9 cellular contexts compared by ENCODE assay signal in the genomic region with DNA sequence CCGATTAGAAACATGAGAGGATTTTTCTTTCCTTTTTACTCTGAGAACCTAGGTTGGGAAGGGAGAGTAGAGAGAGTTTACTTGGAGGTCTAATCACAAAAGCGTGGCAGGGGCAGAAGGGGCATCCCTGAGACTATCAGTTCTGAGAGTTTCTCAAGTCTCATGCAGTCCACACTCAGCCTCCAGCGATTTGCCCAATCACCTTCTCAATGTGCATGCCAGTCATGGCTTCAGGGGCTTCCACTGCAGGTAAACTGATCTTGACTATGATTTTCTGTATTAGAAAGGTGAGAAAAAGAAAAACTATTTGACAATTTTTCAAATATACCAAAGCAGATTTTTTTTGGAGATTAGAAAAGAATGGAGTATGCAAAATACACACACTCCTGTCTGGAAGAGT.
"Had no signal": no experiment of that assay in that cellular context is flagged by ENCODE, and none has a peak within 500 bp of the region (broad histone marks: within the 10 kb centered on the region; RNA-seq: fewer than 3 reads in every experiment).

No MANE protein-coding gene starts in this region.

- H3K9ac ChIP-seq: GM23248 had no signal

- H3K9me3 ChIP-seq: HAP-1 had no signal

- H3K27ac Mint-ChIP-seq: GM23338, H9, HFFc6 had no signal

- DNase-seq: GM23248, GOT3, H7, H9, HCEC 1CT, HFFc6 had no signal

- H3K9me3 Mint-ChIP-seq: H9, HFFc6 had no signal

- H3K36me3 ChIP-seq: HAP-1 had no signal

- H3K4me1 ChIP-seq: HAP-1 had no signal

- H3K4me2 ChIP-seq: GM23338 had no signal

- H3K4me3 Mint-ChIP-seq: GM23338, H9, HFFc6 had no signal

- H2AFZ ChIP-seq: GM23248, GM23338 had no signal

- ATAC-seq: GM23338, HCT116 had no signal

- H3K27ac ChIP-seq: GM23248 had no signal

- H3K4me3 ChIP-seq: GM23248, GM23338, HAP-1 had no signal

- H3K4me1 Mint-ChIP-seq: GM23338, H9 had no signal
